19 cellular contexts compared by ENCODE assay signal in genomic region chr11:121348220-121348875, GRCh38.
"Had no signal": no experiment of that assay in that cellular context is flagged by ENCODE, and none has a peak within 500 bp of the region (broad histone marks: within the 10 kb centered on the region; RNA-seq: fewer than 3 reads in every experiment).

No MANE protein-coding gene starts in this region.

- DNase-seq: effector memory CD8-positive, alpha-beta T cell; esophagus squamous epithelium; foreskin fibroblast; glutamatergic neuron; immature natural killer cell; kidney; left cardiac atrium; natural killer cell; posterior cingulate gyrus; sigmoid colon; stimulated activated CD4-positive, alpha-beta T cell treated with anti-CD3 and anti-CD28 coated beads, Interleukin-12 subunit alpha, Interleukin-12 subunit beta, amount 100 ng/mL, for 4 hours; stimulated activated naive CD4-positive, alpha-beta T cell; stomach; substantia nigra; transverse colon had no signal

- FAIRE-seq: colon, kidney had no signal

- ATAC-seq: effector memory CD8-positive, alpha-beta T cell; gastroesophageal sphincter; natural killer cell had no signal

- H3K27me3 ChIP-seq: gastroesophageal sphincter, sigmoid colon, stomach, transverse colon had no signal

- H3K27ac ChIP-seq: esophagus squamous epithelium, gastroesophageal sphincter, sigmoid colon, skin epidermis, stomach, thoracic aorta, transverse colon had no signal

- H3K4me3 ChIP-seq: esophagus squamous epithelium, gastroesophageal sphincter, sigmoid colon, skin epidermis, stomach, thoracic aorta, transverse colon had no signal

- H3K36me3 ChIP-seq: esophagus squamous epithelium, gastroesophageal sphincter, sigmoid colon, stomach, thoracic aorta, transverse colon had no signal

- H3K9me3 ChIP-seq: esophagus squamous epithelium, gastroesophageal sphincter, sigmoid colon, stomach, thoracic aorta, transverse colon had no signal
